In the genomic region with DNA sequence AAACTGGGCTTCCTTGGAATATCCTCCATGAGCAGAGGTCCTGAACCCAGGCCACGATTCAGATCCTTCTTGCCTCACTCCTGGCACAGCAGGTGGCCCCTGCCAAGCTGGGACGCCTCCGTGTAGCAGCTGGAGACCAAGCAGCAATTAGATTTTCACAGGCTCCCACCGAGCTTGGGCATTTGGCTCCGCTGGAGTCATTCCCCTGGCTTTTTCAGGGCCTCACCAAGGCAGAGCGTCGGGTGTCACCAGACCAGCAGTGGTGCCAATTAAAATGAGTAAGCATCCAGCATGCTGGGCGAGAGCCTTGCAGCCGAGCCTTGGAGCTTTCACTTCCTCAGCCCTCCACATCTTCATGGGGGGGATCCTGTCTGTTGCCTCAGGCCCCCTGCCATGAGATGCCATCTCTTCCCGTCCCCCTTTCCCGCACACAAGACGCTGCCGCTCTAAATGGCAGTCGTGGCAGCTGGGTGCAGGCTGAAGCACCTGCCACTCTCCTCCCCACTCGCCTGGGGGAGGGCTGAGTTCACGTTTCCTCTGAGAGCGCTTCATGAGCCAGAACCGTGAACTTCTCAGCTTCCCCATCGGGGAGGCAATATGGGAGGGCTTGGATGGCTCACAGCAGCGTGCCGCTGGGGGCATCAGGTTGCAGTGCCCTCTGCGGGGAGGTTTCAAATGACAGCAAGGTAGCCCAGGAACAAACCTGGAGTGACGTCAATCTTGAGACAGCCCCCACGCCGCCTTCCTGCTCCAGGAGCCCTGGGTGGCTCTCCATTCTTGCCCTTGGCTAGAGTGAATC, we compare ENCODE assay signal across 1 cellular context.
TF ChIP-seq lines count a peak whose summit lies in the region.

No MANE protein-coding gene starts in this region.

TF ChIP-seq in GM12878, 131 proteins besides CTCF, POLR2A, EP300 and RAD21 (continued from another document):
- TF ChIP-seq, protein P1, sequence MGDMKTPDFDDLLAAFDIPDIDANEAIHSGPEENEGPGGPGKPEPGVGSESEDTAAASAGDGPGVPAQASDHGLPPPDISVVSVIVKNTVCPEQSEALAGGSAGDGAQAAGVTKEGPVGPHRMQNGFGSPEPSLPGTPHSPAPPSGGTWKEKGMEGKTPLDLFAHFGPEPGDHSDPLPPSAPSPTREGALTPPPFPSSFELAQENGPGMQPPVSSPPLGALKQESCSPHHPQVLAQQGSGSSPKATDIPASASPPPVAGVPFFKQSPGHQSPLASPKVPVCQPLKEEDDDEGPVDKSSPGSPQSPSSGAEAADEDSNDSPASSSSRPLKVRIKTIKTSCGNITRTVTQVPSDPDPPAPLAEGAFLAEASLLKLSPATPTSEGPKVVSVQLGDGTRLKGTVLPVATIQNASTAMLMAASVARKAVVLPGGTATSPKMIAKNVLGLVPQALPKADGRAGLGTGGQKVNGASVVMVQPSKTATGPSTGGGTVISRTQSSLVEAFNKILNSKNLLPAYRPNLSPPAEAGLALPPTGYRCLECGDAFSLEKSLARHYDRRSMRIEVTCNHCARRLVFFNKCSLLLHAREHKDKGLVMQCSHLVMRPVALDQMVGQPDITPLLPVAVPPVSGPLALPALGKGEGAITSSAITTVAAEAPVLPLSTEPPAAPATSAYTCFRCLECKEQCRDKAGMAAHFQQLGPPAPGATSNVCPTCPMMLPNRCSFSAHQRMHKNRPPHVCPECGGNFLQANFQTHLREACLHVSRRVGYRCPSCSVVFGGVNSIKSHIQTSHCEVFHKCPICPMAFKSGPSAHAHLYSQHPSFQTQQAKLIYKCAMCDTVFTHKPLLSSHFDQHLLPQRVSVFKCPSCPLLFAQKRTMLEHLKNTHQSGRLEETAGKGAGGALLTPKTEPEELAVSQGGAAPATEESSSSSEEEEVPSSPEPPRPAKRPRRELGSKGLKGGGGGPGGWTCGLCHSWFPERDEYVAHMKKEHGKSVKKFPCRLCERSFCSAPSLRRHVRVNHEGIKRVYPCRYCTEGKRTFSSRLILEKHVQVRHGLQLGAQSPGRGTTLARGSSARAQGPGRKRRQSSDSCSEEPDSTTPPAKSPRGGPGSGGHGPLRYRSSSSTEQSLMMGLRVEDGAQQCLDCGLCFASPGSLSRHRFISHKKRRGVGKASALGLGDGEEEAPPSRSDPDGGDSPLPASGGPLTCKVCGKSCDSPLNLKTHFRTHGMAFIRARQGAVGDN (IDR thresholded peaks at IDR 0.05): peak; percentile 93
- 0 out of 2 replicates have a peak, but pooled peaks have one; percentile 39 for TF ChIP-seq CBX5 (IDR thresholded peaks at IDR 0.05; ENCODE audit: low read depth)
- TF ChIP-seq, protein P2, sequence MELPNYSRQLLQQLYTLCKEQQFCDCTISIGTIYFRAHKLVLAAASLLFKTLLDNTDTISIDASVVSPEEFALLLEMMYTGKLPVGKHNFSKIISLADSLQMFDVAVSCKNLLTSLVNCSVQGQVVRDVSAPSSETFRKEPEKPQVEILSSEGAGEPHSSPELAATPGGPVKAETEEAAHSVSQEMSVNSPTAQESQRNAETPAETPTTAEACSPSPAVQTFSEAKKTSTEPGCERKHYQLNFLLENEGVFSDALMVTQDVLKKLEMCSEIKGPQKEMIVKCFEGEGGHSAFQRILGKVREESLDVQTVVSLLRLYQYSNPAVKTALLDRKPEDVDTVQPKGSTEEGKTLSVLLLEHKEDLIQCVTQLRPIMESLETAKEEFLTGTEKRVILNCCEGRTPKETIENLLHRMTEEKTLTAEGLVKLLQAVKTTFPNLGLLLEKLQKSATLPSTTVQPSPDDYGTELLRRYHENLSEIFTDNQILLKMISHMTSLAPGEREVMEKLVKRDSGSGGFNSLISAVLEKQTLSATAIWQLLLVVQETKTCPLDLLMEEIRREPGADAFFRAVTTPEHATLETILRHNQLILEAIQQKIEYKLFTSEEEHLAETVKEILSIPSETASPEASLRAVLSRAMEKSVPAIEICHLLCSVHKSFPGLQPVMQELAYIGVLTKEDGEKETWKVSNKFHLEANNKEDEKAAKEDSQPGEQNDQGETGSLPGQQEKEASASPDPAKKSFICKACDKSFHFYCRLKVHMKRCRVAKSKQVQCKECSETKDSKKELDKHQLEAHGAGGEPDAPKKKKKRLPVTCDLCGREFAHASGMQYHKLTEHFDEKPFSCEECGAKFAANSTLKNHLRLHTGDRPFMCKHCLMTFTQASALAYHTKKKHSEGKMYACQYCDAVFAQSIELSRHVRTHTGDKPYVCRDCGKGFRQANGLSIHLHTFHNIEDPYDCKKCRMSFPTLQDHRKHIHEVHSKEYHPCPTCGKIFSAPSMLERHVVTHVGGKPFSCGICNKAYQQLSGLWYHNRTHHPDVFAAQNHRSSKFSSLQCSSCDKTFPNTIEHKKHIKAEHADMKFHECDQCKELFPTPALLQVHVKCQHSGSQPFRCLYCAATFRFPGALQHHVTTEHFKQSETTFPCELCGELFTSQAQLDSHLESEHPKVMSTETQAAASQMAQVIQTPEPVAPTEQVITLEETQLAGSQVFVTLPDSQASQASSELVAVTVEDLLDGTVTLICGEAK (IDR thresholded peaks at IDR 0.05; ENCODE audit: borderline replicate concordance): no peak
- TF ChIP-seq NFXL1 (IDR thresholded peaks at IDR 0.05; ENCODE audit: borderline replicate concordance): no peak
- TF ChIP-seq PBX3 (IDR thresholded peaks at IDR 0.05; ENCODE audit: insufficient replicate concordance, low read depth, low read length): peak; percentile 82
- TF ChIP-seq SMC3 (IDR thresholded peaks at IDR 0.05; ENCODE audit: borderline replicate concordance, low read length): peak; percentile 55; the same call in 1 of the 2 replicates
- TF ChIP-seq ZNF207 (IDR thresholded peaks at IDR 0.05; ENCODE audit: borderline replicate concordance): no peak
- TF ChIP-seq ZBTB11 (CRISPR knock-in tag; IDR thresholded peaks at IDR 0.05): no peak
- no peak for TF ChIP-seq CBX3 (IDR thresholded peaks at IDR 0.05; ENCODE audit: borderline replicate concordance, low read depth)
- no peak for TF ChIP-seq ZBTB4 (CRISPR knock-in tag; IDR thresholded peaks at IDR 0.05)
- TF ChIP-seq BRCA1 (IDR thresholded peaks at IDR 0.05; ENCODE audit: low read depth, low read length): no peak
- TF ChIP-seq ZBTB33 (IDR thresholded peaks at IDR 0.05): no peak
- TF ChIP-seq PAX8 (IDR thresholded peaks at IDR 0.05): no peak
- no peak for TF ChIP-seq BACH1 (IDR thresholded peaks at IDR 0.05; ENCODE audit: borderline replicate concordance)
- TF ChIP-seq PML (IDR thresholded peaks at IDR 0.05; ENCODE audit: low read length): no peak
- peak; percentile 70 for TF ChIP-seq ATF7 (IDR thresholded peaks at IDR 0.05; ENCODE audit: low read depth)
- no peak for TF ChIP-seq TCF3 (IDR thresholded peaks at IDR 0.05; ENCODE audit: borderline replicate concordance, insufficient read depth, low read depth, low read length)
- peak; percentile 32 to 54; a peak in 2 of 4 replicates for TF ChIP-seq IKZF2 (IDR thresholded peaks at IDR 0.05)
- peak; percentile 41; the same call in 1 of the 2 replicates for TF ChIP-seq RELB (IDR thresholded peaks at IDR 0.05; ENCODE audit: low read depth)
- TF ChIP-seq MEF2A (IDR thresholded peaks at IDR 0.05; ENCODE audit: insufficient read depth, low read depth, low read length): no peak
- no peak for TF ChIP-seq ZZZ3 (IDR thresholded peaks at IDR 0.05; ENCODE audit: control insufficient read depth, insufficient read length, low read depth)
- TF ChIP-seq, protein P3, sequence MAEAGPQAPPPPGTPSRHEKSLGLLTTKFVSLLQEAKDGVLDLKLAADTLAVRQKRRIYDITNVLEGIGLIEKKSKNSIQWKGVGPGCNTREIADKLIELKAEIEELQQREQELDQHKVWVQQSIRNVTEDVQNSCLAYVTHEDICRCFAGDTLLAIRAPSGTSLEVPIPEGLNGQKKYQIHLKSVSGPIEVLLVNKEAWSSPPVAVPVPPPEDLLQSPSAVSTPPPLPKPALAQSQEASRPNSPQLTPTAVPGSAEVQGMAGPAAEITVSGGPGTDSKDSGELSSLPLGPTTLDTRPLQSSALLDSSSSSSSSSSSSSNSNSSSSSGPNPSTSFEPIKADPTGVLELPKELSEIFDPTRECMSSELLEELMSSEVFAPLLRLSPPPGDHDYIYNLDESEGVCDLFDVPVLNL (IDR thresholded peaks at IDR 0.05; ENCODE audit: low read depth, low read length): no peak
